ENCODE assay signal across 8 cellular contexts in genomic region chr3:38346584-38347410, GRCh38. TPM values are rescaled to one million over a fixed set of nuclear protein-coding genes. Genes with fewer than 3 reads are reported as not detected.
DNase-seq lines count a peak whose midpoint lies in the region; ATAC-seq and TF ChIP-seq lines count a peak whose summit lies in the region.

Gene XYLB, plus strand, starts transcription at chr3:38346785. Its CDS starts 84 bp downstream, at chr3:38346869.

- H3K4me3 ChIP-seq in PC-3 (ENCODE audit: low read length) (peak within 1 kb of the TSS; percentile 82), fibroblast of lung (replicated peaks in 1 of 4; ENCODE audit: control extremely low read depth in 1 of 4, insufficient read depth in 1 of 4, low read depth in 3 of 4, low read length in 4 of 4) (peak within 1 kb of the TSS; percentile 62 to 78 (median 74))

- H3K9me2 ChIP-seq in PC-3 (replicated peaks; ENCODE audit: low read length): no peaks in the 10 kb centered on the region

- H3K4me2 ChIP-seq in PC-3 (ENCODE audit: low read length) (peak within 1 kb of the TSS; percentile 84), fibroblast of lung (ENCODE audit: extremely low read depth, insufficient read depth, low read length) (peak within 1 kb of the TSS; percentile 86)

- peaks cover 7% of the 10 kb centered on the region; the same call in 1 of the 2 replicates for H4K20me1 ChIP-seq in PC-3 (ENCODE audit: low read length)
- H4K20me1 ChIP-seq in fibroblast of lung (ENCODE audit: control insufficient read depth, extremely low read depth, insufficient read depth, low read length): no peaks in the 10 kb centered on the region

- no peaks in the 10 kb centered on the region for H3K9me3 Mint-ChIP-seq in Calu3 (ENCODE audit: low read depth, unreplicated experiment)
- H3K9me3 Mint-ChIP-seq in activated T-cell treated with anti-CD3 and anti-CD28 coated beads, Interleukin-2, amount 50 U/mL, for 4 hours: no peaks in the 10 kb centered on the region
- peaks cover 0 to 3% (median 0%) of the 10 kb centered on the region in 9 donors for H3K9me3 Mint-ChIP-seq in naive thymus-derived CD8-positive, alpha-beta T cell
- no peaks in the 10 kb centered on the region for H3K9me3 Mint-ChIP-seq in stimulated activated naive B cell treated with anti-CD40 and anti-IgM and Interleukin-4, amounts not matched to agents 10 μg/mL and 1 μg/mL and 100 μg/mL, for 72 hours

- no TSS peak for BruUV-seq in Calu3 (replicated peaks; lab: Mats Ljungman, UMichigan)
- no TSS peak for BruUV-seq in PC-3 (replicated peaks; lab: Mats Ljungman, UMichigan)

- H3K27me3 ChIP-seq in PC-3 (ENCODE audit: low read length): no peaks in the 10 kb centered on the region
- no peaks in the 10 kb centered on the region for H3K27me3 ChIP-seq in fibroblast of lung (ENCODE audit: control insufficient read depth, insufficient read depth, low read length)

- CTCF ChIA-PET in Calu3 (lab: Charles Lee): interaction anchor here (0.7 to 2.0 kb wide), 7 partner anchors 19 to 401 kb away, joined by 3 to 12 read pairs (median 5); partner anchors contain the start of genes ACAA1, MYD88 and OXSR1
- CTCF ChIA-PET in PC-3 (lab: Charles Lee): interaction anchor here (0.6 to 1.4 kb wide), 8 partner anchors 82 to 834 kb away, joined by 3 to 8 read pairs (median 3); partner anchors contain the start of genes ACAA1, OXSR1 and SLC22A13

- intact Hi-C loops in Calu3 (cut with micrococcal nuclease; ENCODE audit: unreplicated experiment) (loop anchor here (5.0 to 10.0 kb wide), 2 partner anchors 108 to 136 kb away; partner anchors contain the start of gene ACVR2B), PC-3 (cut with micrococcal nuclease) (loop anchor here (2.0 to 10.0 kb wide), 3 partner anchors 132 to 318 kb away; no protein-coding TSS in a partner anchor)

- H3K4me3 Mint-ChIP-seq in Calu3 (ENCODE audit: low read depth, unreplicated experiment): no peak within 1 kb of the TSS
- H3K4me3 Mint-ChIP-seq in activated T-cell treated with anti-CD3 and anti-CD28 coated beads, Interleukin-2, amount 50 U/mL, for 4 hours: peak within 1 kb of the TSS; percentile 78
- H3K4me3 Mint-ChIP-seq in naive thymus-derived CD8-positive, alpha-beta T cell: peak within 1 kb of the TSS; percentile 74 to 89 (median 86)
- peak within 1 kb of the TSS; percentile 85 to 88 for H3K4me3 Mint-ChIP-seq in stimulated activated naive B cell treated with anti-CD40 and anti-IgM and Interleukin-4, amounts not matched to agents 10 μg/mL and 1 μg/mL and 100 μg/mL, for 72 hours

- DNase-seq in Calu3: peak; percentile 91
- peak; percentile 93 for DNase-seq in PC-3
- DNase-seq in activated T-cell treated with anti-CD3 and anti-CD28 coated beads, Interleukin-2, amount 50 U/mL, for 4 hours: peak; percentile 63
- DNase-seq in fibroblast of lung (ENCODE audit: low read depth in 2 of 2): peak; percentile 76 to 77
- peak; percentile 55 to 83 (median 71) for DNase-seq in naive thymus-derived CD8-positive, alpha-beta T cell
- peak; percentile 73 for DNase-seq in stimulated activated naive B cell treated with anti-CD40 and anti-IgM and Interleukin-4, amounts not matched to agents 10 μg/mL and 1 μg/mL and 100 μg/mL, for 72 hours

- H2AFZ ChIP-seq in PC-3 (ENCODE audit: low read length): peak within 1 kb of the TSS; percentile 96
- H2AFZ ChIP-seq in fibroblast of lung (ENCODE audit: low read length): peak within 1 kb of the TSS; percentile 92

- peaks cover 14% of the 10 kb centered on the region for H3K36me3 ChIP-seq in PC-3 (ENCODE audit: low read depth, low read length)
- no peaks in the 10 kb centered on the region for H3K36me3 ChIP-seq in fibroblast of lung (ENCODE audit: control insufficient read depth, insufficient read depth, low read length)

- H3K9ac ChIP-seq in PC-3 (ENCODE audit: low read length) (peak within 1 kb of the TSS; percentile 91), fibroblast of lung (ENCODE audit: insufficient read depth, low read length) (peak within 1 kb of the TSS; percentile 59)

- ATAC-seq in GM19438 (IDR thresholded peaks at IDR 0.05; ENCODE audit: low read depth, unreplicated experiment): peak; percentile 99
- ATAC-seq in HG03565 (IDR thresholded peaks at IDR 0.05; ENCODE audit: unreplicated experiment): peak; percentile 97
- peak; percentile 91 for ATAC-seq in PC-3
- peak; percentile 98 to 100 for ATAC-seq in activated T-cell treated with anti-CD3 and anti-CD28 coated beads, Interleukin-2, amount 50 U/mL, for 4 hours
- ATAC-seq in naive thymus-derived CD8-positive, alpha-beta T cell: peak; percentile 95 to 98
- peak; percentile 98 for ATAC-seq in stimulated activated naive B cell treated with anti-CD40 and anti-IgM and Interleukin-4, amounts not matched to agents 10 μg/mL and 1 μg/mL and 100 μg/mL, for 72 hours (replicated peaks)

- peaks cover 33% of the 10 kb centered on the region for H3K4me1 ChIP-seq in PC-3 (ENCODE audit: insufficient read depth, low read length)
- peaks cover 2% of the 10 kb centered on the region for H3K4me1 ChIP-seq in fibroblast of lung (ENCODE audit: control insufficient read depth, extremely low read depth, insufficient read depth, low read length)

- peak; percentile 69 for TF ChIP-seq CTCF in Calu3 (IDR thresholded peaks at IDR 0.05; ENCODE audit: unreplicated experiment)
- TF ChIP-seq CTCF in PC-3 (conservative IDR thresholded peaks at IDR 0.05; ENCODE audit: low read depth, low read length): peak; percentile 80
- TF ChIP-seq CTCF in fibroblast of lung (conservative IDR thresholded peaks at IDR 0.05 in 1 of 2, IDR thresholded peaks at IDR 0.05 in 1 of 2; ENCODE audit: low read depth in 1 of 2, low read length in 2 of 2): peak; percentile 68 to 70

- H3K27ac ChIP-seq in PC-3 (ENCODE audit: low read length): 0 out of 2 replicates have a peak within 1 kb of the TSS, but pooled peaks have one; percentile 15
- H3K27ac ChIP-seq in fibroblast of lung (ENCODE audit: insufficient read depth, low read length): peak within 1 kb of the TSS; percentile 42

- H3K79me2 ChIP-seq in PC-3 (ENCODE audit: low read length) (peaks cover 46% of the 10 kb centered on the region), fibroblast of lung (ENCODE audit: control insufficient read depth, insufficient read depth, low read length) (no peaks in the 10 kb centered on the region)

- peak within 1 kb of the TSS; percentile 54 for H3K27ac Mint-ChIP-seq in Calu3 (ENCODE audit: unreplicated experiment)
- H3K27ac Mint-ChIP-seq in naive thymus-derived CD8-positive, alpha-beta T cell: peak within 1 kb of the TSS in 5 of 10 donors; percentile 21 to 68 (median 58)
- peak within 1 kb of the TSS; percentile 65 for H3K27ac Mint-ChIP-seq in stimulated activated naive B cell treated with anti-CD40 and anti-IgM and Interleukin-4, amounts not matched to agents 10 μg/mL and 1 μg/mL and 100 μg/mL, for 72 hours

- no peaks in the 10 kb centered on the region for H3K27me3 Mint-ChIP-seq in Calu3 (ENCODE audit: unreplicated experiment)
- no peaks in the 10 kb centered on the region for H3K27me3 Mint-ChIP-seq in activated T-cell treated with anti-CD3 and anti-CD28 coated beads, Interleukin-2, amount 50 U/mL, for 4 hours (ENCODE audit: low read depth)
- peaks cover 0 to 2% (median 0%) of the 10 kb centered on the region in 5 donors for H3K27me3 Mint-ChIP-seq in naive thymus-derived CD8-positive, alpha-beta T cell
- peaks cover 3 to 18% of the 10 kb centered on the region in 2 donors for H3K27me3 Mint-ChIP-seq in stimulated activated naive B cell treated with anti-CD40 and anti-IgM and Interleukin-4, amounts not matched to agents 10 μg/mL and 1 μg/mL and 100 μg/mL, for 72 hours

- POLR2A ChIA-PET in PC-3 (lab: Charles Lee; ENCODE audit: unreplicated experiment): no interaction called here
- POLR2A ChIA-PET in naive thymus-derived CD8-positive, alpha-beta T cell (lab: Charles Lee): interaction anchor here (0.7 to 2.0 kb wide), 8 partner anchors 74 to 704 kb away, joined by 3 to 11 read pairs (median 4); partner anchors contain the start of genes ACAA1 and EXOG

- H3K36me3 Mint-ChIP-seq in Calu3 (ENCODE audit: insufficient read depth, unreplicated experiment): peaks cover 22% of the 10 kb centered on the region
- H3K36me3 Mint-ChIP-seq in activated T-cell treated with anti-CD3 and anti-CD28 coated beads, Interleukin-2, amount 50 U/mL, for 4 hours (ENCODE audit: insufficient read depth): no peaks in the 10 kb centered on the region
- peaks cover 0 to 2% (median 0%) of the 10 kb centered on the region in 3 donors for H3K36me3 Mint-ChIP-seq in naive thymus-derived CD8-positive, alpha-beta T cell
- no peaks in the 10 kb centered on the region for H3K36me3 Mint-ChIP-seq in stimulated activated naive B cell treated with anti-CD40 and anti-IgM and Interleukin-4, amounts not matched to agents 10 μg/mL and 1 μg/mL and 100 μg/mL, for 72 hours

- H3K9me3 ChIP-seq in PC-3 (ENCODE audit: low read length): no peaks in the 10 kb centered on the region
- H3K9me3 ChIP-seq in fibroblast of lung (ENCODE audit: control insufficient read depth, insufficient read depth, low read depth, low read length): no peaks in the 10 kb centered on the region

- no peaks in the 10 kb centered on the region for H3K4me1 Mint-ChIP-seq in Calu3 (ENCODE audit: low read depth, unreplicated experiment)
- H3K4me1 Mint-ChIP-seq in activated T-cell treated with anti-CD3 and anti-CD28 coated beads, Interleukin-2, amount 50 U/mL, for 4 hours (ENCODE audit: low read depth): peaks cover 2% of the 10 kb centered on the region
- peaks cover 2 to 7% (median 3%) of the 10 kb centered on the region in 4 donors for H3K4me1 Mint-ChIP-seq in naive thymus-derived CD8-positive, alpha-beta T cell
- H3K4me1 Mint-ChIP-seq in stimulated activated naive B cell treated with anti-CD40 and anti-IgM and Interleukin-4, amounts not matched to agents 10 μg/mL and 1 μg/mL and 100 μg/mL, for 72 hours: peaks cover 0 to 5% of the 10 kb centered on the region in 2 donors

- no peaks in the 10 kb centered on the region for H3F3A ChIP-seq in PC-3 (ENCODE audit: low read length, unreplicated experiment)

RNA-seq across cellular contexts. Expression of gene XYLB, which starts in this region (rescaled TPM):
- total RNA-seq in Calu3 (2022) (11.1 and 12.2 TPM in 2 replicates), PC-3 (2014; rRNA removed) (11.2 and 14.0 TPM in 2 replicates), fibroblast of lung (4.6 and 5.1 TPM in 2 replicates)
- total RNA-seq in activated T-cell treated with anti-CD3 and anti-CD28 coated beads, Interleukin-2, amount 50 U/mL, for 4 hours: 1 to 10 TPM; 4.2 to 6.4 (median 5.9) TPM
- polyA plus RNA-seq in fibroblast of lung: 2.2 and 4.2 TPM in 2 replicates
- 1.8 and 2.9 TPM in 2 replicates for polyA plus RNA-seq in fibroblast of lung (2012)
- polyA minus RNA-seq in fibroblast of lung (ENCODE audit: low replicate concordance): 6.9 and 7.4 TPM in 2 replicates
- 1 to 10 TPM; 2.3 to 3.4 TPM for total RNA-seq in naive thymus-derived CD8-positive, alpha-beta T cell
- under 1 TPM; 0.29 to 0.83 (median 0.77) TPM for polyA plus RNA-seq in naive thymus-derived CD8-positive, alpha-beta T cell

Comparison
In these comparisons a context has a peak if more than half of its experiments do, and no peak if none do; other contexts are left out.
1. Peak in every context shown above with its lines: DNase-seq, ATAC-seq, H3K4me3 ChIP-seq and H3K27ac ChIP-seq.